ENCODE assay signal across 8 cellular contexts in the genomic region with DNA sequence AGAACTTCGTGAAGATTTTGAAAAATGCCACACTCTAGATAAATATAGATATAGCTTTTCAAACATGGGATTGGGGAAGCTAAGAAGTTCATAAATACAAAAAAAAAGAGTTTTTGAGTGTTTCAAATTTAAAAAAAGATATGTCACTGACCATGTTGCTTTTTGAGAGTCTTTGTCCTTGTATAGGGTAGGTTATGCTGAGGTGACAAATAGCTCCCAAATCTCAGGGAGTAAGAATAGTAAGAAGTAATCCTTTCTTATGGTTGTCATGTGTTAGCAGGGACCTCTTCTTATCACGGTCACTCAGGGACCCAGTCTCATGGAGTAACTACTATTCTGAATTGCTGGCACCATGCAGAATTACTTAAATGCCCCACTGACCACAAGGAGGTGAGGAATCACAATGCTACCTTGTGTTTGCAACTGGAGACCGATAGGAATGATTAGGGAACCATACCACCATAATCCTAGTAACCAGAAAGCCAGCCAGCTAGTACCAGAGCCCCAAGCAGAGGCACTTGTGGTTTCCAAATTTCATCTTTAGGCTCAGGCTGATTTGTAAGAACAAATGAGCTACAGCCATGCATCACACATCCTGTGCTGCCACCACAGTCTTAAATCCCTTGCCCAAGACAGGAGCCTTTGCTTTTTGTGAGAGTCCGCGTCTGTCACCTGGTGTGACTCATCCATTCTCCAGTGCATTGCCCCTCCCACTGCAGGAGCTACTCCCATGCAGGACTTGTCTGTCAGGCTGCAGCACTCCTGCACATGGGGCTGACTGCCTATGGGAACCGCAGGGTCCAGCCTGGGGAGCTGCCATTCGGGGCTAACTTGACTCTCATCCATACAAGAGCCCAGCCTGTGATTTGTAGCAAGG. TPM values are rescaled to one million over a fixed set of nuclear protein-coding genes. Genes with fewer than 3 reads are reported as not detected.
DNase-seq lines count a peak whose midpoint lies in the region; ATAC-seq, FAIRE-seq and TF ChIP-seq lines count a peak whose summit lies in the region.

No MANE protein-coding gene starts in this region.

- intact Hi-C loops in endothelial cell of umbilical vein (cut with micrococcal nuclease), result loop anchor here (2.0 kb wide), 1 partner anchor 21 kb away; no protein-coding TSS in a partner anchor

- TF ChIP-seq CTCF in endothelial cell of umbilical vein (IDR thresholded peaks at IDR 0.05; ENCODE audit: extremely low read depth in 1 of 2, insufficient read depth in 1 of 2, low read depth in 1 of 2, low read length in 2 of 2) (no peak), omental fat pad (IDR thresholded peaks at IDR 0.05) (no peak)

- H3K4me1 ChIP-seq in endothelial cell of umbilical vein (ENCODE audit: control insufficient read depth, extremely low read depth, insufficient read depth, low read length), result peaks cover 5% of the 10 kb centered on the region

- H3K27me3 ChIP-seq in endothelial cell of umbilical vein (ENCODE audit: control insufficient read depth in 2 of 2, insufficient read depth in 2 of 2, low read length in 2 of 2), result peaks cover 0 to 2% of the 10 kb centered on the region in 2 experiments

- CTCF ChIA-PET in endothelial cell of umbilical vein (lab: Charles Lee), result interaction anchor here (1.1 to 1.6 kb wide), 2 partner anchors 20 to 25 kb away, joined by 3 to 5 read pairs; no protein-coding TSS in a partner anchor

- DNase-seq in activated T-cell treated with anti-CD3 and anti-CD28 coated beads for 48 hours (ENCODE audit: low read depth), result peak; percentile 19
- DNase-seq in activated T-cell treated with anti-CD3 and anti-CD28 coated beads, Interleukin-2, amount 50 U/mL, for 1 hour, result no peak
- DNase-seq in RCC 7860 (ENCODE audit: low spot score), result peak; percentile 80
- DNase-seq in endothelial cell of umbilical vein (ENCODE audit: low read depth, low spot score), result peak; percentile 31
- DNase-seq in stimulated activated CD4-positive, alpha-beta T cell treated with anti-CD3 and anti-CD28 coated beads, TNF-alpha, amount 100 ng/mL, for 48 hours (ENCODE audit: low read depth in 3 of 3), result peak in 2 of 3 donors; percentile 14 to 36
- DNase-seq in hippocampal formation (lab: John Stamatoyannopoulos, UW), result no peak
- DNase-seq in omental fat pad (ENCODE audit: low spot score), result no peak

- H2AFZ ChIP-seq in endothelial cell of umbilical vein (ENCODE audit: low read depth, low read length), result no peak overlapping the region

- peak; percentile 75 for FAIRE-seq in RCC 7860 (lab: Jason Lieb, UNC)
- no peak for FAIRE-seq in endothelial cell of umbilical vein (lab: Jason Lieb, UNC)

- no peak overlapping the region for H3K9ac ChIP-seq in endothelial cell of umbilical vein (replicated peaks; ENCODE audit: extremely low read depth, insufficient read depth, low read length)

- POLR2A ChIA-PET in endothelial cell of umbilical vein (lab: Charles Lee), result no interaction called here

- no peaks in the 10 kb centered on the region for H4K20me1 ChIP-seq in endothelial cell of umbilical vein (replicated peaks; ENCODE audit: control insufficient read depth, extremely low read depth, insufficient read depth, low read length)

- ATAC-seq in HG03342 (IDR thresholded peaks at IDR 0.05; ENCODE audit: unreplicated experiment) (no peak), omental fat pad (ENCODE audit: low FRiP score) (no peak)

- no peaks in the 10 kb centered on the region for H3K79me2 ChIP-seq in endothelial cell of umbilical vein (ENCODE audit: control insufficient read depth, insufficient read depth, low read length)

- TF ChIP-seq POLR2A in endothelial cell of umbilical vein (IDR thresholded peaks at IDR 0.05; ENCODE audit: low read depth, low read length), result no peak

- no peaks in the 10 kb centered on the region for H3K9me1 ChIP-seq in endothelial cell of umbilical vein (replicated peaks; ENCODE audit: control insufficient read depth, extremely low read depth, insufficient read depth, low read length)

- no peak overlapping the region for H3K4me2 ChIP-seq in endothelial cell of umbilical vein (ENCODE audit: insufficient read depth, low read length)

- H3K4me3 ChIP-seq in endothelial cell of umbilical vein (replicated peaks in 1 of 3; ENCODE audit: insufficient read depth in 1 of 3, low read depth in 1 of 3, low read length in 3 of 3), result no peak overlapping the region

- dilution Hi-C loops in endothelial cell of umbilical vein (cut with MboI; ENCODE audit: extremely low pct_ligation_motif_present, low sequenced_read_pairs), result no loop called here

- no TSS peak for BruUV-seq in endothelial cell of umbilical vein (replicated peaks; lab: Mats Ljungman, UMichigan)

- H3K36me3 ChIP-seq in endothelial cell of umbilical vein (ENCODE audit: control insufficient read depth in 2 of 2, extremely low read depth in 1 of 2, insufficient read depth in 2 of 2, low read length in 2 of 2), result no peaks in the 10 kb centered on the region

- no peaks in the 10 kb centered on the region for H3K9me3 ChIP-seq in endothelial cell of umbilical vein (replicated peaks; ENCODE audit: control insufficient read depth, insufficient read depth, low read length)

- no peak overlapping the region for H3K27ac ChIP-seq in endothelial cell of umbilical vein (ENCODE audit: insufficient read depth, low read depth, low read length)

TF ChIP-seq in endothelial cell of umbilical vein, 7 proteins besides CTCF, POLR2A, EP300 and RAD21:
- TF ChIP-seq GATA2 (IDR thresholded peaks at IDR 0.05; ENCODE audit: insufficient read depth, insufficient read length, low read depth, low read length), result no peak
- TF ChIP-seq JUN (IDR thresholded peaks at IDR 0.05; ENCODE audit: borderline replicate concordance, insufficient read depth, insufficient read length, low read depth), result peak; percentile 16
- no peak for TF ChIP-seq EZH2 (IDR thresholded peaks at IDR 0.05; ENCODE audit: borderline replicate concordance, low read depth, low read length, severe bottlenecking)
TF ChIP-seq in endothelial cell of umbilical vein: peak in this region for 1.

RNA-seq across cellular contexts. Expression of a gene that starts 42.4 kb away (rescaled TPM):
- total RNA-seq in endothelial cell of umbilical vein, result not detected in 2 replicates
- polyA plus RNA-seq in endothelial cell of umbilical vein, result not detected in 2 replicates
- polyA plus RNA-seq in endothelial cell of umbilical vein (2011; cell fraction: cytosol; rRNA removed), result not detected in 2 replicates
- polyA plus RNA-seq in endothelial cell of umbilical vein (2011; cell fraction: nucleus; rRNA removed), result not detected in 2 replicates
- polyA plus RNA-seq in endothelial cell of umbilical vein (2012), result not detected in 2 replicates
- polyA minus RNA-seq in endothelial cell of umbilical vein, result not detected in 2 replicates
- not detected for polyA minus RNA-seq in endothelial cell of umbilical vein (2011; cell fraction: cytosol; rRNA and poly(A)+ RNA removed)
- polyA minus RNA-seq in endothelial cell of umbilical vein (2011; cell fraction: nucleus; rRNA and poly(A)+ RNA removed), result not detected in 2 replicates
- total RNA-seq in omental fat pad, result under 1 TPM in 2 of 4 donors, not detected in 2; 0.19 to 0.48 TPM

Comparison
In these comparisons a context has a peak if more than half of its experiments do, and no peak if none do; other contexts are left out.
1. DNase-seq: peak in activated T-cell treated with anti-CD3 and anti-CD28 coated beads for 48 hours (single experiment), RCC 7860 (single experiment), endothelial cell of umbilical vein (single experiment) and stimulated activated CD4-positive, alpha-beta T cell treated with anti-CD3 and anti-CD28 coated beads, TNF-alpha, amount 100 ng/mL, for 48 hours (2 of 3); none in activated T-cell treated with anti-CD3 and anti-CD28 coated beads, Interleukin-2, amount 50 U/mL, for 1 hour (single experiment), hippocampal formation (0 of 2) and omental fat pad (single experiment).